In the genomic region with DNA sequence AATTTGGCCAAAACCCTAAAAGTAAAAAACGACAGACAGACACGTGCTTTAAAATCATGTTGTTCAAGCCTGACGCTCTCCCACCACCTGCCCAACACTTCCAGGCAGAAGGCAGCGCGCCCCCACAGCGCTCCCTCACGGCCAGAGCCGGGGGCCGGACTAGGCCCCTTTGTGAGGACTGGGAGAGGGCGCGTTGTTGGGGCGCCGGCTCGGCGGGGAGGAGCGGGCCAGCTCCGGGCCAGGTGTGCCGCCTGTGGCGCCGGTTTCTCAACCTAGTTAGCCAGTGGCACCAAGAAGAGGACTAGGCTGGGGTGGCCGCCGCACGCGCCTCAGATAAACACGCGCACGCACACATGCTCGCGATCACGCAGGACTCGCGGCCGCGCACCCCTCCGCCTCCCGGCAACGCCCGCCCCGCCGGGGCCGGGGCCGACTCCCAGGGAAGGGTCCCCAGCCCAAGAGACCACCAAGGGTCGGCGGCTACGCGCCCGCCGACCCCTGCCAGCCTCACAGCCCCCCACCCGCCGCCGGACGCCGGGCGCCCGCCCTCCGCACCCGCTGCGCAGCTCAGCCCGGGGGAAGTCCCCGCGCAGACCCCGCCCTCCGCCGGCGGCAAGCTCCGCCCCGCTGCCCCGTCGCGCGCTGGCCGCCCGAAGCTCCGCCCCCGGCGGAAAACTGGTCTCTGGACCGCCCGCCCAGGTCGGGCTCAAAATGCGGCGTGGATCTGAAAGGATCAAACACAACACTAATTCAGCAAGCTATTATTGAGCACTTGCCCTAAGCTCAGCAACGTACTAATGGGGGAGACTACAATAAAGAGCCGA, we compare ENCODE assay signal across 1 cellular context.
A peak's percentile ranks its signal among the peaks of the same experiment; 100 is the strongest.
TF ChIP-seq lines count a peak whose summit lies in the region.

A gene (minus strand): TSS at position 584 of the 824 bp plus-strand sequence.

TF ChIP-seq in HepG2, 621 proteins besides CTCF, POLR2A, EP300 and RAD21 (continued from another document and continues in another):
- TF ChIP-seq, protein P1, sequence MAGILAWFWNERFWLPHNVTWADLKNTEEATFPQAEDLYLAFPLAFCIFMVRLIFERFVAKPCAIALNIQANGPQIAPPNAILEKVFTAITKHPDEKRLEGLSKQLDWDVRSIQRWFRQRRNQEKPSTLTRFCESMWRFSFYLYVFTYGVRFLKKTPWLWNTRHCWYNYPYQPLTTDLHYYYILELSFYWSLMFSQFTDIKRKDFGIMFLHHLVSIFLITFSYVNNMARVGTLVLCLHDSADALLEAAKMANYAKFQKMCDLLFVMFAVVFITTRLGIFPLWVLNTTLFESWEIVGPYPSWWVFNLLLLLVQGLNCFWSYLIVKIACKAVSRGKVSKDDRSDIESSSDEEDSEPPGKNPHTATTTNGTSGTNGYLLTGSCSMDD (CRISPR knock-in tag; IDR thresholded peaks at IDR 0.05): no peak
- TF ChIP-seq, protein P2, sequence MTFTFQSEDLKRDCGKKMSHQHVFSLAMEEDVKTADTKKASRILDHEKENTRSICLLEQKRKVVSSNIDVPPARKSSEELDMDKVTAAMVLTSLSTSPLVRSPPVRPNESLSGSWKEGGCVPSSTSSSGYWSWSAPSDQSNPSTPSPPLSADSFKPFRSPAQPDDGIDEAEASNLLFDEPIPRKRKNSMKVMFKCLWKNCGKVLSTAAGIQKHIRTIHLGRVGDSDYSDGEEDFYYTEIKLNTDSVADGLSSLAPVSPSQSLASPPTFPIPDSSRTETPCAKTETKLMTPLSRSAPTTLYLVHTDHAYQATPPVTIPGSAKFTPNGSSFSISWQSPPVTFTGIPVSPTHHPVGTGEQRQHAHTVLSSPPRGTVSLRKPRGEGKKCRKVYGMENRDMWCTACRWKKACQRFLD (CRISPR knock-in tag; IDR thresholded peaks at IDR 0.05; ENCODE audit: borderline replicate concordance): 0 out of 2 replicates have a peak, but pooled peaks have one; percentile 70
- TF ChIP-seq, protein P3, sequence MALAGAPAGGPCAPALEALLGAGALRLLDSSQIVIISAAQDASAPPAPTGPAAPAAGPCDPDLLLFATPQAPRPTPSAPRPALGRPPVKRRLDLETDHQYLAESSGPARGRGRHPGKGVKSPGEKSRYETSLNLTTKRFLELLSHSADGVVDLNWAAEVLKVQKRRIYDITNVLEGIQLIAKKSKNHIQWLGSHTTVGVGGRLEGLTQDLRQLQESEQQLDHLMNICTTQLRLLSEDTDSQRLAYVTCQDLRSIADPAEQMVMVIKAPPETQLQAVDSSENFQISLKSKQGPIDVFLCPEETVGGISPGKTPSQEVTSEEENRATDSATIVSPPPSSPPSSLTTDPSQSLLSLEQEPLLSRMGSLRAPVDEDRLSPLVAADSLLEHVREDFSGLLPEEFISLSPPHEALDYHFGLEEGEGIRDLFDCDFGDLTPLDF (CRISPR knock-in tag; IDR thresholded peaks at IDR 0.05): no peak
- TF ChIP-seq MEIS1 (CRISPR knock-in tag; IDR thresholded peaks at IDR 0.05; ENCODE audit: borderline replicate concordance): peak; percentile 85
- no peak for TF ChIP-seq ARID2 (CRISPR knock-in tag; IDR thresholded peaks at IDR 0.05; ENCODE audit: borderline replicate concordance)
- peak; percentile 40; the same call in 1 of the 2 replicates for TF ChIP-seq HDAC2 (CRISPR knock-in tag; IDR thresholded peaks at IDR 0.05)
- TF ChIP-seq CENPT (CRISPR knock-in tag; IDR thresholded peaks at IDR 0.05; ENCODE audit: low read depth): no peak
- TF ChIP-seq, protein P4, sequence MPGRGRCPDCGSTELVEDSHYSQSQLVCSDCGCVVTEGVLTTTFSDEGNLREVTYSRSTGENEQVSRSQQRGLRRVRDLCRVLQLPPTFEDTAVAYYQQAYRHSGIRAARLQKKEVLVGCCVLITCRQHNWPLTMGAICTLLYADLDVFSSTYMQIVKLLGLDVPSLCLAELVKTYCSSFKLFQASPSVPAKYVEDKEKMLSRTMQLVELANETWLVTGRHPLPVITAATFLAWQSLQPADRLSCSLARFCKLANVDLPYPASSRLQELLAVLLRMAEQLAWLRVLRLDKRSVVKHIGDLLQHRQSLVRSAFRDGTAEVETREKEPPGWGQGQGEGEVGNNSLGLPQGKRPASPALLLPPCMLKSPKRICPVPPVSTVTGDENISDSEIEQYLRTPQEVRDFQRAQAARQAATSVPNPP (CRISPR knock-in tag; IDR thresholded peaks at IDR 0.05): no peak
- TF ChIP-seq KLF12 (CRISPR knock-in tag; IDR thresholded peaks at IDR 0.05; ENCODE audit: borderline replicate concordance): no peak
- no peak for TF ChIP-seq ZNF333 (CRISPR knock-in tag; IDR thresholded peaks at IDR 0.05; ENCODE audit: borderline replicate concordance)
- TF ChIP-seq SMAD1 (CRISPR knock-in tag; IDR thresholded peaks at IDR 0.05; ENCODE audit: borderline replicate concordance, low read depth): 0 out of 2 replicates have a peak, but pooled peaks have one; percentile 60
- TF ChIP-seq ZNF75D (CRISPR knock-in tag; IDR thresholded peaks at IDR 0.05; ENCODE audit: borderline replicate concordance): no peak
- TF ChIP-seq ZNF772 (CRISPR knock-in tag; IDR thresholded peaks at IDR 0.05): no peak
- TF ChIP-seq, protein P5, sequence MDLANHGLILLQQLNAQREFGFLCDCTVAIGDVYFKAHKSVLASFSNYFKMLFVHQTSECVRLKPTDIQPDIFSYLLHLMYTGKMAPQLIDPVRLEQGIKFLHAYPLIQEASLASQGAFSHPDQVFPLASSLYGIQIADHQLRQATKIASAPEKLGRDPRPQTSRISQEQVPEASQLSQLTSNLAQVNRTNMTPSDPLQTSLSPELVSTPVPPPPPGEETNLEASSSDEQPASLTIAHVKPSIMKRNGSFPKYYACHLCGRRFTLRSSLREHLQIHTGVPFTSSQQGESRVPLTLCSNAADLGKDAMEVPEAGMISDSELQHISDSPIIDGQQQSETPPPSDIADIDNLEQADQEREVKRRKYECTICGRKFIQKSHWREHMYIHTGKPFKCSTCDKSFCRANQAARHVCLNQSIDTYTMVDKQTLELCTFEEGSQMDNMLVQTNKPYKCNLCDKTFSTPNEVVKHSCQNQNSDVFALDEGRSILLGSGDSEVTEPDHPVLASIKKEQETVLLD (CRISPR knock-in tag; IDR thresholded peaks at IDR 0.05; ENCODE audit: low read depth): no peak
- TF ChIP-seq, protein P6, sequence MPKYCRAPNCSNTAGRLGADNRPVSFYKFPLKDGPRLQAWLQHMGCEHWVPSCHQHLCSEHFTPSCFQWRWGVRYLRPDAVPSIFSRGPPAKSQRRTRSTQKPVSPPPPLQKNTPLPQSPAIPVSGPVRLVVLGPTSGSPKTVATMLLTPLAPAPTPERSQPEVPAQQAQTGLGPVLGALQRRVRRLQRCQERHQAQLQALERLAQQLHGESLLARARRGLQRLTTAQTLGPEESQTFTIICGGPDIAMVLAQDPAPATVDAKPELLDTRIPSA (CRISPR knock-in tag; IDR thresholded peaks at IDR 0.05; ENCODE audit: borderline replicate concordance): peak; percentile 56; the same call in 1 of the 2 replicates
- TF ChIP-seq ZNF44 (CRISPR knock-in tag; IDR thresholded peaks at IDR 0.05): peak; percentile 73; the same call in 1 of the 2 replicates
- TF ChIP-seq STAG1 (CRISPR knock-in tag; IDR thresholded peaks at IDR 0.05): peak; percentile 56
- TF ChIP-seq MTF2 (CRISPR knock-in tag; IDR thresholded peaks at IDR 0.05; ENCODE audit: borderline replicate concordance): peak; percentile 90; the same call in 1 of the 2 replicates
- TF ChIP-seq, protein P7, sequence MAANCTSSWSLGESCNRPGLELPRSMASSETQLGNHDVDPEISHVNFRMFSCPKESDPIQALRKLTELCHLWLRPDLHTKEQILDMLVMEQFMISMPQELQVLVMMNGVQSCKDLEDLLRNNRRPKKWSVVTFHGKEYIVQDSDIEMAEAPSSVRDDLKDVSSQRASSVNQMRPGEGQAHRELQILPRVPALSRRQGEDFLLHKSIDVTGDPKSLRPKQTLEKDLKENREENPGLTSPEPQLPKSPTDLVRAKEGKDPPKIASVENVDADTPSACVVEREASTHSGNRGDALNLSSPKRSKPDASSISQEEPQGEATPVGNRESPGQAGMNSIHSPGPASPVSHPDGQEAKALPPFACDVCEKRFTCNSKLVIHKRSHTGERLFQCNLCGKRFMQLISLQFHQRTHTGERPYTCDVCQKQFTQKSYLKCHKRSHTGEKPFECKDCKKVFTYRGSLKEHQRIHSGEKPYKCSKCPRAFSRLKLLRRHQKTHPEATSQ (CRISPR knock-in tag; IDR thresholded peaks at IDR 0.05; ENCODE audit: borderline replicate concordance): no peak
- peak; percentile 59; the same call in 1 of the 2 replicates for TF ChIP-seq ZNF441 (CRISPR knock-in tag; IDR thresholded peaks at IDR 0.05; ENCODE audit: borderline replicate concordance)
- no peak; the same call in 1 of the 2 replicates for TF ChIP-seq SAFB2 (CRISPR knock-in tag; IDR thresholded peaks at IDR 0.05; ENCODE audit: borderline replicate concordance, low read depth)
- TF ChIP-seq, protein P8, sequence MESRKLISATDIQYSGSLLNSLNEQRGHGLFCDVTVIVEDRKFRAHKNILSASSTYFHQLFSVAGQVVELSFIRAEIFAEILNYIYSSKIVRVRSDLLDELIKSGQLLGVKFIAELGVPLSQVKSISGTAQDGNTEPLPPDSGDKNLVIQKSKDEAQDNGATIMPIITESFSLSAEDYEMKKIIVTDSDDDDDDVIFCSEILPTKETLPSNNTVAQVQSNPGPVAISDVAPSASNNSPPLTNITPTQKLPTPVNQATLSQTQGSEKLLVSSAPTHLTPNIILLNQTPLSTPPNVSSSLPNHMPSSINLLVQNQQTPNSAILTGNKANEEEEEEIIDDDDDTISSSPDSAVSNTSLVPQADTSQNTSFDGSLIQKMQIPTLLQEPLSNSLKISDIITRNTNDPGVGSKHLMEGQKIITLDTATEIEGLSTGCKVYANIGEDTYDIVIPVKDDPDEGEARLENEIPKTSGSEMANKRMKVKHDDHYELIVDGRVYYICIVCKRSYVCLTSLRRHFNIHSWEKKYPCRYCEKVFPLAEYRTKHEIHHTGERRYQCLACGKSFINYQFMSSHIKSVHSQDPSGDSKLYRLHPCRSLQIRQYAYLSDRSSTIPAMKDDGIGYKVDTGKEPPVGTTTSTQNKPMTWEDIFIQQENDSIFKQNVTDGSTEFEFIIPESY (CRISPR knock-in tag; IDR thresholded peaks at IDR 0.05): no peak
- TF ChIP-seq ZNF713 (CRISPR knock-in tag; IDR thresholded peaks at IDR 0.05): no peak
- TF ChIP-seq ZNF724P (CRISPR knock-in tag; IDR thresholded peaks at IDR 0.05; ENCODE audit: borderline replicate concordance): 0 out of 2 replicates have a peak, but pooled peaks have one; percentile 60
- no peak; the same call in 1 of the 2 replicates for TF ChIP-seq ZSCAN9 (CRISPR knock-in tag; IDR thresholded peaks at IDR 0.05; ENCODE audit: borderline replicate concordance)
- no peak for TF ChIP-seq TP53 (CRISPR knock-in tag; conservative IDR thresholded peaks at IDR 0.05)
- TF ChIP-seq, protein P9, sequence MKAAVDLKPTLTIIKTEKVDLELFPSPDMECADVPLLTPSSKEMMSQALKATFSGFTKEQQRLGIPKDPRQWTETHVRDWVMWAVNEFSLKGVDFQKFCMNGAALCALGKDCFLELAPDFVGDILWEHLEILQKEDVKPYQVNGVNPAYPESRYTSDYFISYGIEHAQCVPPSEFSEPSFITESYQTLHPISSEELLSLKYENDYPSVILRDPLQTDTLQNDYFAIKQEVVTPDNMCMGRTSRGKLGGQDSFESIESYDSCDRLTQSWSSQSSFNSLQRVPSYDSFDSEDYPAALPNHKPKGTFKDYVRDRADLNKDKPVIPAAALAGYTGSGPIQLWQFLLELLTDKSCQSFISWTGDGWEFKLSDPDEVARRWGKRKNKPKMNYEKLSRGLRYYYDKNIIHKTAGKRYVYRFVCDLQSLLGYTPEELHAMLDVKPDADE (CRISPR knock-in tag; IDR thresholded peaks at IDR 0.05): no peak
- no peak for TF ChIP-seq CAMTA2 (CRISPR knock-in tag; IDR thresholded peaks at IDR 0.05; ENCODE audit: borderline replicate concordance)
- peak; percentile 74 for TF ChIP-seq HIVEP1 (CRISPR knock-in tag; IDR thresholded peaks at IDR 0.05)
- no peak for TF ChIP-seq HNF4G (IDR thresholded peaks at IDR 0.05; ENCODE audit: borderline replicate concordance, low read depth, low read length)
- TF ChIP-seq HNF4G (CRISPR knock-in tag; IDR thresholded peaks at IDR 0.05; ENCODE audit: borderline replicate concordance, low read depth): no peak
- TF ChIP-seq AGO2 (optimal IDR thresholded peaks at IDR 0.05; ENCODE audit: low read depth, low read length): peak; percentile 89
- no peak for TF ChIP-seq SRSF1 (optimal IDR thresholded peaks at IDR 0.05; ENCODE audit: low read depth, low read length)
- TF ChIP-seq, protein P10, sequence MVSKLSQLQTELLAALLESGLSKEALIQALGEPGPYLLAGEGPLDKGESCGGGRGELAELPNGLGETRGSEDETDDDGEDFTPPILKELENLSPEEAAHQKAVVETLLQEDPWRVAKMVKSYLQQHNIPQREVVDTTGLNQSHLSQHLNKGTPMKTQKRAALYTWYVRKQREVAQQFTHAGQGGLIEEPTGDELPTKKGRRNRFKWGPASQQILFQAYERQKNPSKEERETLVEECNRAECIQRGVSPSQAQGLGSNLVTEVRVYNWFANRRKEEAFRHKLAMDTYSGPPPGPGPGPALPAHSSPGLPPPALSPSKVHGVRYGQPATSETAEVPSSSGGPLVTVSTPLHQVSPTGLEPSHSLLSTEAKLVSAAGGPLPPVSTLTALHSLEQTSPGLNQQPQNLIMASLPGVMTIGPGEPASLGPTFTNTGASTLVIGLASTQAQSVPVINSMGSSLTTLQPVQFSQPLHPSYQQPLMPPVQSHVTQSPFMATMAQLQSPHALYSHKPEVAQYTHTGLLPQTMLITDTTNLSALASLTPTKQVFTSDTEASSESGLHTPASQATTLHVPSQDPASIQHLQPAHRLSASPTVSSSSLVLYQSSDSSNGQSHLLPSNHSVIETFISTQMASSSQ (IDR thresholded peaks at IDR 0.05; ENCODE audit: low read depth): no peak
- TF ChIP-seq, protein P10 (CRISPR knock-in tag; IDR thresholded peaks at IDR 0.05; ENCODE audit: borderline replicate concordance): no peak
- TF ChIP-seq ZNF282 (IDR thresholded peaks at IDR 0.05; ENCODE audit: partially characterized antibody): no peak
- peak; percentile 61; the same call in 1 of the 2 replicates for TF ChIP-seq TAF1 (CRISPR knock-in tag; IDR thresholded peaks at IDR 0.05)
